In genomic region chr5:142324871-142325676, GRCh38 we compare ENCODE assay signal across 1 cellular context.
TF ChIP-seq lines count a peak whose summit lies in the region.

Gene SPRY4 (minus strand): TSS chr5:142325021. CDS start chr5:142315108, 9,913 bp downstream.

TF ChIP-seq in HepG2, 621 proteins besides CTCF, POLR2A, EP300 and RAD21 (continued from another document and continues in another):
- TF ChIP-seq TMF1 (CRISPR knock-in tag; IDR thresholded peaks at IDR 0.05; ENCODE audit: low read depth): no peak
- no peak for TF ChIP-seq TBP (CRISPR knock-in tag; IDR thresholded peaks at IDR 0.05)
- no peak for TF ChIP-seq ZNF703 (CRISPR knock-in tag; IDR thresholded peaks at IDR 0.05; ENCODE audit: borderline replicate concordance)
- no peak for TF ChIP-seq CHCHD3 (CRISPR knock-in tag; IDR thresholded peaks at IDR 0.05)
- 0 out of 2 replicates have a peak, but pooled peaks have one; percentile 21 for TF ChIP-seq SNAI1 (CRISPR knock-in tag; IDR thresholded peaks at IDR 0.05; ENCODE audit: borderline replicate concordance)
- no peak for TF ChIP-seq THAP7 (CRISPR knock-in tag; IDR thresholded peaks at IDR 0.05)
- no peak for TF ChIP-seq THRA (CRISPR knock-in tag; IDR thresholded peaks at IDR 0.05; ENCODE audit: borderline replicate concordance)
- TF ChIP-seq FUBP1 (CRISPR knock-in tag; IDR thresholded peaks at IDR 0.05; ENCODE audit: borderline replicate concordance): no peak
- TF ChIP-seq TARDBP (CRISPR knock-in tag; IDR thresholded peaks at IDR 0.05): peak; percentile 83
- no peak for TF ChIP-seq ZNF142 (CRISPR knock-in tag; IDR thresholded peaks at IDR 0.05)
- TF ChIP-seq ZBTB7A (CRISPR knock-in tag; IDR thresholded peaks at IDR 0.05): no peak
- TF ChIP-seq NAIF1 (CRISPR knock-in tag; IDR thresholded peaks at IDR 0.05; ENCODE audit: borderline replicate concordance): peak; percentile 62; the same call in 1 of the 2 replicates
- TF ChIP-seq ZNF367 (CRISPR knock-in tag; IDR thresholded peaks at IDR 0.05; ENCODE audit: borderline replicate concordance): no peak
- no peak for TF ChIP-seq MTF2 (CRISPR knock-in tag; IDR thresholded peaks at IDR 0.05; ENCODE audit: borderline replicate concordance)
- 0 out of 2 replicates have a peak, but pooled peaks have one; percentile 27 for TF ChIP-seq ZC3H4 (CRISPR knock-in tag; IDR thresholded peaks at IDR 0.05; ENCODE audit: borderline replicate concordance)
- TF ChIP-seq SYNCRIP (IDR thresholded peaks at IDR 0.05; ENCODE audit: insufficient read depth, low read depth, low read length): no peak
- no peak for TF ChIP-seq TFE3 (CRISPR knock-in tag; IDR thresholded peaks at IDR 0.05)
- TF ChIP-seq ZNF891 (CRISPR knock-in tag; IDR thresholded peaks at IDR 0.05): peak; percentile 91
- TF ChIP-seq EZH2 (conservative IDR thresholded peaks at IDR 0.05; ENCODE audit: low read depth, low read length): no peak
- TF ChIP-seq ZNF362 (CRISPR knock-in tag; IDR thresholded peaks at IDR 0.05; ENCODE audit: borderline replicate concordance): peak; percentile 95
- TF ChIP-seq POLR2G (IDR thresholded peaks at IDR 0.05; ENCODE audit: low read depth, low read length): peak; percentile 87
- TF ChIP-seq HNRNPLL (IDR thresholded peaks at IDR 0.05; ENCODE audit: low read depth, low read length, poor library complexity, severe bottlenecking): peak; percentile 92
- TF ChIP-seq ZNF546 (CRISPR knock-in tag; conservative IDR thresholded peaks at IDR 0.05): no peak
- TF ChIP-seq HBP1 (CRISPR knock-in tag; IDR thresholded peaks at IDR 0.05; ENCODE audit: low read depth): peak; percentile 90; the same call in 1 of the 2 replicates
- no peak for TF ChIP-seq HOXA7 (CRISPR knock-in tag; IDR thresholded peaks at IDR 0.05)
- TF ChIP-seq E2F5 (CRISPR knock-in tag; conservative IDR thresholded peaks at IDR 0.05): peak; percentile 76
- TF ChIP-seq RERE (CRISPR knock-in tag; IDR thresholded peaks at IDR 0.05; ENCODE audit: low read depth): no peak
- peak in 1 of 2 experiments; percentile 72; a peak in 1 of 4 replicates for TF ChIP-seq HMGXB4 (CRISPR knock-in tag; IDR thresholded peaks at IDR 0.05; ENCODE audit: borderline replicate concordance in 1 of 2, low read depth in 1 of 2)
